In the genomic region with DNA sequence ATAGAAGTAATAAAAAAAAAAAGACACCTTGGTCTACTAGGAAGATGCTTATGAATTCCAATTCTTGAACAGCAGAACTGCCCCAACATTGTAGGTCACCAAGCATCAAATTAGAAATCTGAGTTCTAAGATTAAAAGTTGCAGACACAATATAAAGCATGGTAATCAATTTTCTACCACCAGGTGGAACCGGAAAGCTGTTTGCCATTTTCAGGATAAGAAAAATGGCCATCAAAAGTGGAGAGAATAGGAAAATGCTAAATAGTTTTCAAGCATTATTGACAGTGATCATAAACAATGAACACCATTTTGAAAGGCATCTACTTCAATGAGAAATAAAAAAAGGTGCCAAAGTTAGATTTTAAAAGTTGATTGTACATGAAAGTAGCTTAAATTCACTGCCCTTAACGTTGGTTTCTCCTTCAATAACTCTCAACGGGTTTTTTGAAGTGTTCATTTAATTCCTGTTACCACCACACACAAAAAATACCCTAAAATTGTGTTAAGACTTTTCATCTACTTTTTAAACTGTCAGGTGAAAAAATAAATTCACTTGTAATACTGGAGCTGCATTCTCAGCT, we compare ENCODE assay signal across 9 cellular contexts.
DNase-seq lines count a peak whose midpoint lies in the region; ATAC-seq, FAIRE-seq and TF ChIP-seq lines count a peak whose summit lies in the region.
"Had no signal": no experiment of that assay in that cellular context is flagged by ENCODE, and none has a peak within 500 bp of the region (broad histone marks: within the 10 kb centered on the region; RNA-seq: fewer than 3 reads in every experiment).

No MANE protein-coding gene starts in this region.

- FAIRE-seq in TTC549 (lab: Jason Lieb, UNC) = peak; percentile 81
- FAIRE-seq in kidney (lab: Jason Lieb, UNC) = no peak
- FAIRE-seq: GM12892 had no signal

- no peaks in the 10 kb centered on the region for H3K4me1 ChIP-seq in kidney (ENCODE audit: control insufficient read depth in 1 of 2, insufficient read depth in 1 of 2, low read depth in 1 of 2, low read length in 2 of 2)

- no peak for ATAC-seq in GM19328 (IDR thresholded peaks at IDR 0.05; ENCODE audit: unreplicated experiment)

- intact Hi-C loops in kidney (cut with DNase I) = no loop called here

- H3K27ac ChIP-seq in AG04450 (ENCODE audit: low read depth, low read length) = no peak overlapping the region
- H3K27ac ChIP-seq in kidney (ENCODE audit: low read depth in 2 of 2, low read length in 2 of 2) = no peak overlapping the region

- no peaks in the 10 kb centered on the region for H3K27me3 ChIP-seq in AG04450 (ENCODE audit: control insufficient read depth, insufficient read depth, low read length)

- H3K4me3 ChIP-seq in AG04450 (ENCODE audit: low read depth, low read length) (no peak overlapping the region), HFF-Myc (replicated peaks; ENCODE audit: low read depth, low read length) (no peak overlapping the region), kidney (ENCODE audit: low read length in 2 of 2) (no peak overlapping the region)

- TF ChIP-seq CTCF in AG04450 (IDR thresholded peaks at IDR 0.05; ENCODE audit: low read depth, low read length) (peak; percentile 67), HFF-Myc (IDR thresholded peaks at IDR 0.05; ENCODE audit: low read depth, low read length, missing control alignments) (peak; percentile 31), kidney (IDR thresholded peaks at IDR 0.05; ENCODE audit: borderline replicate concordance, extremely low read depth, insufficient read depth) (peak; percentile 28)

- DNase-seq in AG04450 (ENCODE audit: low read depth, low spot score) (no peak), HFF-Myc (ENCODE audit: extremely low read depth, low read depth) (no peak), kidney (no peak), GOT3 (lab: John Stamatoyannopoulos, UW) (no peak)
- no peak for DNase-seq in activated CD8-positive, alpha-beta memory T cell treated with anti-CD3 and anti-CD28 coated beads, Interleukin-2, amount 50 U/mL, for 4 hours
- no peak for DNase-seq in stimulated activated CD8-positive, alpha-beta memory T cell treated with anti-CD3 and anti-CD28 coated beads, Interleukin-4, amount 100 ng/mL, for 48 hours

- H3K9ac ChIP-seq in kidney (ENCODE audit: low read length in 2 of 2) = no peak overlapping the region

- POLR2A ChIA-PET in AG04450 (lab: Yijun Ruan, JAX) = no interaction called here

- H3K9me3 ChIP-seq in AG04450 (ENCODE audit: control insufficient read depth, insufficient read depth, low read length) (no peaks in the 10 kb centered on the region), kidney (ENCODE audit: control insufficient read depth in 1 of 2, low read length in 2 of 2) (no peaks in the 10 kb centered on the region)

- CTCF ChIA-PET in AG04450 (lab: Charles Lee) = interaction anchor here (0.7 to 4.0 kb wide), 24 partner anchors 10 to 1943 kb away, joined by 3 to 117 read pairs (median 5); no protein-coding TSS in a partner anchor

- no peaks in the 10 kb centered on the region for H3K36me3 ChIP-seq in kidney (ENCODE audit: control insufficient read depth in 1 of 2, insufficient read depth in 2 of 2, low read length in 2 of 2)
